In the genomic region with DNA sequence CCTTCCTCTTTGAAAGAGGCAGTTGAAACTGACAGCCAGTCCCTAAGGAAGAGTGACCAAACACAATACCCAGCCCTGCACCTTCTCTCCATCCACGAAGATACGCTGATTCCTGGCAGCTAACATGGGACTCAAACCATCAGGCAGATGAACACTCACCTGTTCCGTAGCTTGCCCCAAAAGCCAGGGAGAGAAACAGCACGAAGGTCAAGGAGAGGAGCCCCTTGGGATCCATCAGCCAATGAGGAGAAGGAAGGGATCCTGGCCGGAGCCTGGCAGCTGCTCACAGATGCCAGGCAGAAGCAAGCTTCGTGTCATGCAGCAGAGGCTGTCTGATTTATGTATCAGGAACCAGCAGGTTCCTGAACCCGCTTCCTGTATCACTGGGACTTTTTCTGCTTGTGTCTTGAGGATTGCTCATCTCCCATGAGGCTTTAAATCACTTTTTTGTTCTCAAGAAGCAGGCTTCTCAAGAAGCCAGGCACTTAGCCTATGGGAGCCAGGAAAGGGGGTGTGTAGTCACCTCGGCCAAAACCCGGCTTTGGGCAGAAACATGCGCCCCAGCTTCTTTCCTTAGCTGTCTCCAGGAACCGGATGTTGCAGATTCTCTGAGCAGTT, we compare ENCODE assay signal across 1 cellular context.
TF ChIP-seq lines count a peak whose summit lies in the region.

A gene with protein sequence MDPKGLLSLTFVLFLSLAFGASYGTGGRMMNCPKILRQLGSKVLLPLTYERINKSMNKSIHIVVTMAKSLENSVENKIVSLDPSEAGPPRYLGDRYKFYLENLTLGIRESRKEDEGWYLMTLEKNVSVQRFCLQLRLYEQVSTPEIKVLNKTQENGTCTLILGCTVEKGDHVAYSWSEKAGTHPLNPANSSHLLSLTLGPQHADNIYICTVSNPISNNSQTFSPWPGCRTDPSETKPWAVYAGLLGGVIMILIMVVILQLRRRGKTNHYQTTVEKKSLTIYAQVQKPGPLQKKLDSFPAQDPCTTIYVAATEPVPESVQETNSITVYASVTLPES (minus strand): TSS at position 334 of the 618 bp plus-strand sequence. CDS start 99 bp downstream, at position 235.

TF ChIP-seq in GM23338, 12 proteins besides CTCF, POLR2A, EP300 and RAD21 (continued from another document):
- TF ChIP-seq, protein P1, sequence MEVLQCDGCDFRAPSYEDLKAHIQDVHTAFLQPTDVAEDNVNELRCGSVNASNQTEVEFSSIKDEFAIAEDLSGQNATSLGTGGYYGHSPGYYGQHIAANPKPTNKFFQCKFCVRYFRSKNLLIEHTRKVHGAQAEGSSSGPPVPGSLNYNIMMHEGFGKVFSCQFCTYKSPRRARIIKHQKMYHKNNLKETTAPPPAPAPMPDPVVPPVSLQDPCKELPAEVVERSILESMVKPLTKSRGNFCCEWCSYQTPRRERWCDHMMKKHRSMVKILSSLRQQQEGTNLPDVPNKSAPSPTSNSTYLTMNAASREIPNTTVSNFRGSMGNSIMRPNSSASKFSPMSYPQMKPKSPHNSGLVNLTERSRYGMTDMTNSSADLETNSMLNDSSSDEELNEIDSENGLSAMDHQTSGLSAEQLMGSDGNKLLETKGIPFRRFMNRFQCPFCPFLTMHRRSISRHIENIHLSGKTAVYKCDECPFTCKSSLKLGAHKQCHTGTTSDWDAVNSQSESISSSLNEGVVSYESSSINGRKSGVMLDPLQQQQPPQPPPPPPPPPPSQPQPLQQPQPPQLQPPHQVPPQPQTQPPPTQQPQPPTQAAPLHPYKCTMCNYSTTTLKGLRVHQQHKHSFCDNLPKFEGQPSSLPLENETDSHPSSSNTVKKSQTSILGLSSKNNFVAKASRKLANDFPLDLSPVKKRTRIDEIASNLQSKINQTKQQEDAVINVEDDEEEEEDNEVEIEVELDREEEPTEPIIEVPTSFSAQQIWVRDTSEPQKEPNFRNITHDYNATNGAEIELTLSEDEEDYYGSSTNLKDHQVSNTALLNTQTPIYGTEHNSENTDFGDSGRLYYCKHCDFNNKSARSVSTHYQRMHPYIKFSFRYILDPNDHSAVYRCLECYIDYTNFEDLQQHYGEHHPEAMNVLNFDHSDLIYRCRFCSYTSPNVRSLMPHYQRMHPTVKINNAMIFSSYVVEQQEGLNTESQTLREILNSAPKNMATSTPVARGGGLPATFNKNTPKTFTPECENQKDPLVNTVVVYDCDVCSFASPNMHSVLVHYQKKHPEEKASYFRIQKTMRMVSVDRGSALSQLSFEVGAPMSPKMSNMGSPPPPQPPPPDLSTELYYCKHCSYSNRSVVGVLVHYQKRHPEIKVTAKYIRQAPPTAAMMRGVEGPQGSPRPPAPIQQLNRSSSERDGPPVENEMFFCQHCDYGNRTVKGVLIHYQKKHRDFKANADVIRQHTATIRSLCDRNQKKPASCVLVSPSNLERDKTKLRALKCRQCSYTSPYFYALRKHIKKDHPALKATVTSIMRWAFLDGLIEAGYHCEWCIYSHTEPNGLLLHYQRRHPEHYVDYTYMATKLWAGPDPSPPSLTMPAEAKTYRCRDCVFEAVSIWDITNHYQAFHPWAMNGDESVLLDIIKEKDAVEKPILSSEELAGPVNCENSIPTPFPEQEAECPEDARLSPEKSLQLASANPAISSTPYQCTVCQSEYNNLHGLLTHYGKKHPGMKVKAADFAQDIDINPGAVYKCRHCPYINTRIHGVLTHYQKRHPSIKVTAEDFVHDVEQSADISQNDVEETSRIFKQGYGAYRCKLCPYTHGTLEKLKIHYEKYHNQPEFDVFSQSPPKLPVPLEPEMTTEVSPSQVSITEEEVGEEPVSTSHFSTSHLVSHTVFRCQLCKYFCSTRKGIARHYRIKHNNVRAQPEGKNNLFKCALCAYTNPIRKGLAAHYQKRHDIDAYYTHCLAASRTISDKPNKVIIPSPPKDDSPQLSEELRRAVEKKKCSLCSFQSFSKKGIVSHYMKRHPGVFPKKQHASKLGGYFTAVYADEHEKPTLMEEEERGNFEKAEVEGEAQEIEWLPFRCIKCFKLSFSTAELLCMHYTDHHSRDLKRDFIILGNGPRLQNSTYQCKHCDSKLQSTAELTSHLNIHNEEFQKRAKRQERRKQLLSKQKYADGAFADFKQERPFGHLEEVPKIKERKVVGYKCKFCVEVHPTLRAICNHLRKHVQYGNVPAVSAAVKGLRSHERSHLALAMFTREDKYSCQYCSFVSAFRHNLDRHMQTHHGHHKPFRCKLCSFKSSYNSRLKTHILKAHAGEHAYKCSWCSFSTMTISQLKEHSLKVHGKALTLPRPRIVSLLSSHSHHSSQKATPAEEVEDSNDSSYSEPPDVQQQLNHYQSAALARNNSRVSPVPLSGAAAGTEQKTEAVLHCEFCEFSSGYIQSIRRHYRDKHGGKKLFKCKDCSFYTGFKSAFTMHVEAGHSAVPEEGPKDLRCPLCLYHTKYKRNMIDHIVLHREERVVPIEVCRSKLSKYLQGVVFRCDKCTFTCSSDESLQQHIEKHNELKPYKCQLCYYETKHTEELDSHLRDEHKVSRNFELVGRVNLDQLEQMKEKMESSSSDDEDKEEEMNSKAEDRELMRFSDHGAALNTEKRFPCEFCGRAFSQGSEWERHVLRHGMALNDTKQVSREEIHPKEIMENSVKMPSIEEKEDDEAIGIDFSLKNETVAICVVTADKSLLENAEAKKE (CRISPR knock-in tag; IDR thresholded peaks at IDR 0.05) = no peak
- TF ChIP-seq ZNF331 (CRISPR knock-in tag; IDR thresholded peaks at IDR 0.05; ENCODE audit: low read depth) (no peak), CREB1 (CRISPR knock-in tag; IDR thresholded peaks at IDR 0.05; ENCODE audit: low read depth) (no peak), NANOG (IDR thresholded peaks at IDR 0.05; ENCODE audit: borderline replicate concordance) (no peak), EZH2 (IDR thresholded peaks at IDR 0.05; ENCODE audit: low read depth, unreplicated experiment) (no peak), EZH2phosphoT487 (IDR thresholded peaks at IDR 0.05; ENCODE audit: unreplicated experiment) (no peak), STAT1 (IDR thresholded peaks at IDR 0.05; ENCODE audit: unreplicated experiment) (no peak), JUNB (IDR thresholded peaks at IDR 0.05; ENCODE audit: unreplicated experiment) (no peak), POLR2AphosphoS5 (IDR thresholded peaks at IDR 0.05; ENCODE audit: low read depth) (no peak)
- TF ChIP-seq, protein P2, sequence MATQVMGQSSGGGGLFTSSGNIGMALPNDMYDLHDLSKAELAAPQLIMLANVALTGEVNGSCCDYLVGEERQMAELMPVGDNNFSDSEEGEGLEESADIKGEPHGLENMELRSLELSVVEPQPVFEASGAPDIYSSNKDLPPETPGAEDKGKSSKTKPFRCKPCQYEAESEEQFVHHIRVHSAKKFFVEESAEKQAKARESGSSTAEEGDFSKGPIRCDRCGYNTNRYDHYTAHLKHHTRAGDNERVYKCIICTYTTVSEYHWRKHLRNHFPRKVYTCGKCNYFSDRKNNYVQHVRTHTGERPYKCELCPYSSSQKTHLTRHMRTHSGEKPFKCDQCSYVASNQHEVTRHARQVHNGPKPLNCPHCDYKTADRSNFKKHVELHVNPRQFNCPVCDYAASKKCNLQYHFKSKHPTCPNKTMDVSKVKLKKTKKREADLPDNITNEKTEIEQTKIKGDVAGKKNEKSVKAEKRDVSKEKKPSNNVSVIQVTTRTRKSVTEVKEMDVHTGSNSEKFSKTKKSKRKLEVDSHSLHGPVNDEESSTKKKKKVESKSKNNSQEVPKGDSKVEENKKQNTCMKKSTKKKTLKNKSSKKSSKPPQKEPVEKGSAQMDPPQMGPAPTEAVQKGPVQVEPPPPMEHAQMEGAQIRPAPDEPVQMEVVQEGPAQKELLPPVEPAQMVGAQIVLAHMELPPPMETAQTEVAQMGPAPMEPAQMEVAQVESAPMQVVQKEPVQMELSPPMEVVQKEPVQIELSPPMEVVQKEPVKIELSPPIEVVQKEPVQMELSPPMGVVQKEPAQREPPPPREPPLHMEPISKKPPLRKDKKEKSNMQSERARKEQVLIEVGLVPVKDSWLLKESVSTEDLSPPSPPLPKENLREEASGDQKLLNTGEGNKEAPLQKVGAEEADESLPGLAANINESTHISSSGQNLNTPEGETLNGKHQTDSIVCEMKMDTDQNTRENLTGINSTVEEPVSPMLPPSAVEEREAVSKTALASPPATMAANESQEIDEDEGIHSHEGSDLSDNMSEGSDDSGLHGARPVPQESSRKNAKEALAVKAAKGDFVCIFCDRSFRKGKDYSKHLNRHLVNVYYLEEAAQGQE (IDR thresholded peaks at IDR 0.05; ENCODE audit: unreplicated experiment) = no peak
